8 cellular contexts compared by ENCODE assay signal in the genomic region with DNA sequence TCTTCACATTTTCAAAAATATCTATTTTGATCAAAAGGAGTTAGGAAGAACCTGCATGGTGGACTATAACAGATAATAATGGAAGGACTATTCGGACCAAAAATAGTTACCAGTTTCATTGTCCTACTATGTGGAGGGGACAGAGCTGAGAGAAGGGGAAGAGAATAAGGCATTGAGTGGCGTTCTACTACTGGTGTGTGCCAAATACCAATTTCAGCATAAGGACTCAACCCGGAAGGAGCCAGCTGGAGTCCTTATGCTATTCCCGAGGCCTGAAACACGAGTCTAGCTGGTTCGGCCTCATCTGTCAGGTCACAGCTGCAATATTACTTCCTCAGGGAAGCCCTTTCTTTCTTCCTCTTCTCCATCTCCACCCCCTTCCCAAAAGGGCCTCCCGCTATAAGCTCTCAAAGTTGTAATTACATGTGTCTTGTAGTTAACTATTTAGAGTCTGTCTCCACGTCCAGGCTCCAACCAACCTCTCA. TPM values are rescaled to one million over a fixed set of nuclear protein-coding genes. Genes with fewer than 3 reads are reported as not detected.
DNase-seq lines count a peak whose midpoint lies in the region; ATAC-seq, FAIRE-seq and TF ChIP-seq lines count a peak whose summit lies in the region.

No MANE protein-coding gene starts in this region.

- peaks cover 44% of the 10 kb centered on the region for H3K27me3 Mint-ChIP-seq in activated CD8-positive, alpha-beta memory T cell treated with anti-CD3 and anti-CD28 coated beads, Interleukin-2, amount 10 ng/mL, durations not matched to agents 7 days and 5 days
- H3K27me3 Mint-ChIP-seq in memory B cell = no peaks in the 10 kb centered on the region

- H3K9me2 ChIP-seq in PC-9 (ENCODE audit: insufficient read depth) = no peaks in the 10 kb centered on the region

- H3K79me2 ChIP-seq in PC-9 (ENCODE audit: low read depth) = no peaks in the 10 kb centered on the region

- ATAC-seq in activated CD8-positive, alpha-beta memory T cell treated with anti-CD3 and anti-CD28 coated beads, Interleukin-2, amount 10 ng/mL, durations not matched to agents 7 days and 5 days = no peak
- no peak for ATAC-seq in memory B cell (ENCODE audit: low read depth)
- no peak for ATAC-seq in GM21360 (IDR thresholded peaks at IDR 0.05; ENCODE audit: unreplicated experiment)

- intact Hi-C loops in PC-9 (cut with micrococcal nuclease; ENCODE audit: unreplicated experiment) = loop anchor here (1.0 kb wide), 1 partner anchor 683 kb away; no protein-coding TSS in a partner anchor

- no peaks in the 10 kb centered on the region for H4K20me1 ChIP-seq in PC-9 (ENCODE audit: insufficient read depth)

- peak overlapping the region; percentile 88 for H3K4me2 ChIP-seq in PC-9

- peaks cover 37% of the 10 kb centered on the region for H3K4me1 ChIP-seq in PC-9 (replicated peaks; ENCODE audit: insufficient read depth)
- H3K4me1 ChIP-seq in duodenal mucosa (ENCODE audit: control insufficient read depth in 1 of 2, insufficient read depth in 2 of 2, low read length in 2 of 2) = peaks cover 11 to 20% of the 10 kb centered on the region in 2 donors

- POLR2A ChIA-PET in PC-9 (lab: Charles Lee; ENCODE audit: unreplicated experiment) = interaction anchor here (0.6 to 1.2 kb wide), 2 partner anchors 65 to 683 kb away, joined by 3 to 4 read pairs; no protein-coding TSS in a partner anchor

- no peak for FAIRE-seq in urothelium cell line (lab: Jason Lieb, UNC)

- H3K36me3 ChIP-seq in PC-9 (ENCODE audit: low read depth) (no peaks in the 10 kb centered on the region), duodenal mucosa (ENCODE audit: control insufficient read depth in 1 of 2, insufficient read depth in 2 of 2, low read length in 2 of 2) (no peaks in the 10 kb centered on the region)

- no peak for TF ChIP-seq CTCF in PC-9 (conservative IDR thresholded peaks at IDR 0.05)

- peak overlapping the region; percentile 95 for H2AFZ ChIP-seq in PC-9

- H3K4me1 Mint-ChIP-seq in activated CD8-positive, alpha-beta memory T cell treated with anti-CD3 and anti-CD28 coated beads, Interleukin-2, amount 10 ng/mL, durations not matched to agents 7 days and 5 days = peaks cover 24% of the 10 kb centered on the region
- H3K4me1 Mint-ChIP-seq in memory B cell = peaks cover 25% of the 10 kb centered on the region

- peaks cover 1% of the 10 kb centered on the region for H3K36me3 Mint-ChIP-seq in activated CD8-positive, alpha-beta memory T cell treated with anti-CD3 and anti-CD28 coated beads, Interleukin-2, amount 10 ng/mL, durations not matched to agents 7 days and 5 days
- H3K36me3 Mint-ChIP-seq in memory B cell = no peaks in the 10 kb centered on the region

- H3K4me3 ChIP-seq in PC-9 (peak overlapping the region; percentile 73), duodenal mucosa (ENCODE audit: low read depth in 1 of 2, low read length in 2 of 2) (peak overlapping the region; percentile 86 to 93)

- BruUV-seq in PC-9 (replicated peaks; lab: Mats Ljungman, UMichigan) = no TSS peak

- peak overlapping the region; percentile 78 for H3K27ac ChIP-seq in PC-9
- H3K27ac ChIP-seq in duodenal mucosa (ENCODE audit: low read depth, low read length) = peak overlapping the region; percentile 90

- CTCF ChIA-PET in activated CD8-positive, alpha-beta memory T cell treated with anti-CD3 and anti-CD28 coated beads, Interleukin-2, amount 10 ng/mL, durations not matched to agents 7 days and 5 days (lab: Charles Lee) = interaction anchor here (0.6 to 1.6 kb wide), 6 partner anchors 15 to 855 kb away, joined by 3 to 4 read pairs (median 4); partner anchors contain the start of genes FER and PJA2
- CTCF ChIA-PET in PC-9 (lab: Charles Lee) = no interaction called here

- no peaks in the 10 kb centered on the region for H3K9me3 Mint-ChIP-seq in activated CD8-positive, alpha-beta memory T cell treated with anti-CD3 and anti-CD28 coated beads, Interleukin-2, amount 10 ng/mL, durations not matched to agents 7 days and 5 days (ENCODE audit: low read depth)
- no peaks in the 10 kb centered on the region for H3K9me3 Mint-ChIP-seq in memory B cell

- peak overlapping the region; percentile 77 for H3K4me3 Mint-ChIP-seq in activated CD8-positive, alpha-beta memory T cell treated with anti-CD3 and anti-CD28 coated beads, Interleukin-2, amount 10 ng/mL, durations not matched to agents 7 days and 5 days
- peak overlapping the region; percentile 83 for H3K4me3 Mint-ChIP-seq in memory B cell

- DNase-seq in activated CD8-positive, alpha-beta memory T cell treated with anti-CD3 and anti-CD28 coated beads, Interleukin-2, amount 10 ng/mL, durations not matched to agents 7 days and 5 days = no peak
- no peak for DNase-seq in activated CD8-positive, alpha-beta memory T cell treated with anti-CD3 and anti-CD28 coated beads, Interleukin-2, amount 50 U/mL, for 48 hours
- DNase-seq in PC-9 = peak; percentile 41 to 51
- no peak for DNase-seq in memory B cell (ENCODE audit: low spot score in 2 of 2)
- peak; percentile 28 for DNase-seq in urothelium cell line (ENCODE audit: low spot score)
- no peak for DNase-seq in T1000 (lab: John Stamatoyannopoulos, UW)

- H3F3A ChIP-seq in PC-9 (ENCODE audit: insufficient read depth, low read depth) = peaks cover 12% of the 10 kb centered on the region; the same call in 1 of the 2 replicates

- H3K9me3 ChIP-seq in PC-9 (ENCODE audit: insufficient read depth, low read depth) (no peaks in the 10 kb centered on the region), duodenal mucosa (ENCODE audit: control insufficient read depth in 1 of 2, low read length in 2 of 2) (no peaks in the 10 kb centered on the region)

- no peaks in the 10 kb centered on the region for H3K27me3 ChIP-seq in PC-9 (ENCODE audit: insufficient read depth, low read depth)
- H3K27me3 ChIP-seq in duodenal mucosa (ENCODE audit: control insufficient read depth in 1 of 2, insufficient read depth in 2 of 2, low read length in 2 of 2) = no peaks in the 10 kb centered on the region

- no peak overlapping the region for H3K27ac Mint-ChIP-seq in activated CD8-positive, alpha-beta memory T cell treated with anti-CD3 and anti-CD28 coated beads, Interleukin-2, amount 10 ng/mL, durations not matched to agents 7 days and 5 days
- H3K27ac Mint-ChIP-seq in memory B cell = peak overlapping the region; percentile 97

- peak overlapping the region; percentile 84 to 92 for H3K9ac ChIP-seq in duodenal mucosa (ENCODE audit: low read depth in 1 of 2, low read length in 2 of 2)

RNA-seq across cellular contexts. Expression of gene FER, which starts 20.5 kb away (rescaled TPM):
- total RNA-seq in activated CD8-positive, alpha-beta memory T cell treated with anti-CD3 and anti-CD28 coated beads, Interleukin-2, amount 10 ng/mL, durations not matched to agents 7 days and 5 days = 10 to 100 TPM in 1 of 2 experiments, 1 to 10 TPM in 1; 9.0 to 11.7 TPM
- 17.7 and 20.6 TPM in 2 replicates for total RNA-seq in PC-9 (2021)

Comparison
In these comparisons a context has a peak if more than half of its experiments do, and no peak if none do; other contexts are left out.
1. DNase-seq: peak in PC-9 (2 of 2) and urothelium cell line (single experiment); none in activated CD8-positive, alpha-beta memory T cell treated with anti-CD3 and anti-CD28 coated beads, Interleukin-2, amount 10 ng/mL, durations not matched to agents 7 days and 5 days (single experiment), activated CD8-positive, alpha-beta memory T cell treated with anti-CD3 and anti-CD28 coated beads, Interleukin-2, amount 50 U/mL, for 48 hours (single experiment), memory B cell (0 of 2) and T1000 (single experiment).